Comparison of ENCODE assay signal across 12 cellular contexts in genomic region chr16:20331635-20332034, GRCh38. TPM values are rescaled to one million over a fixed set of nuclear protein-coding genes. Genes with fewer than 3 reads are reported as not detected.
"Had no signal": no experiment of that assay in that cellular context is flagged by ENCODE, and none has a peak within 500 bp of the region (broad histone marks: within the 10 kb centered on the region; RNA-seq: fewer than 3 reads in every experiment).

No MANE protein-coding gene starts in this region.

- ATAC-seq: GM23338, HCT116 had no signal

- H3K4me3 ChIP-seq: GM23248, GM23338, HAP-1 had no signal

- H3K27ac ChIP-seq: GM23248 had no signal

- H3K4me1 ChIP-seq: HAP-1 had no signal

- H3K36me3 ChIP-seq: HAP-1 had no signal

- H3K9me3 ChIP-seq: HAP-1 had no signal

- DNase-seq: GM23248, GOT3, H7, H9, HCEC 1CT, HFFc6 had no signal

- FAIRE-seq: H1, H54 had no signal

RNA-seq across cellular contexts. Expression of gene GP2, which starts 4.3 kb away (rescaled TPM):
- total RNA-seq: GM23248, GM23338, H1, H4, H7, H9, HFFc6 had no signal
- polyA plus RNA-seq: GM23248, GM23338, H1 had no signal

RNA-seq across cellular contexts. Expression of gene UMOD, which starts 20.9 kb away (rescaled TPM):
- total RNA-seq: GM23248, GM23338, H1, H4, H7, H9, HFFc6 had no signal
- polyA plus RNA-seq: GM23248, GM23338, H1 had no signal
